In genomic region chr4:123978637-123979036, GRCh38 we compare ENCODE assay signal across 8 cellular contexts.
"Had no signal": no experiment of that assay in that cellular context is flagged by ENCODE, and none has a peak within 500 bp of the region (broad histone marks: within the 10 kb centered on the region; RNA-seq: fewer than 3 reads in every experiment).

No MANE protein-coding gene starts in this region.

- FAIRE-seq: G401.6, GM12878, GM12891, GM12892, GM18507, GM19239 had no signal

- H3K4me3 ChIP-seq: GM12878 had no signal

- ATAC-seq: GM12878 had no signal

- DNase-seq: GDM1, GF-D8 had no signal
